In the genomic region with DNA sequence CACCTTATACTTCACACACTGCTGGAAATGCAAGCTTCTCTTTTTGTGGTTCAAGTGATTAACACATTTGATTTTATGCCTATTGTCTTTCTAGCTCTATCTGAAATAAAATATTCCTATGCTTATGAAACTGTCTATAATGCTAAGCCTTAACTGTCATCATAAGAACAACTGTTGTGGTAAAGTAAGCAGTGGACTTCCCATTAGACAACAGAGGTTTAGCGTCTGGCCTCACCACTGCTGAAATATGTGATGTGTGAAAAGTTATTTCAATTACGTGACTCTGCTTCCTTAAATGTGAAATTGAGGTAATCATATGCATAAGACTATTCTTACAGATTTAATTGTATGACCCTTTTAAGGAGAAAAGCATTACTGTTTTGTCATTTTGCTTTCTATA, we compare ENCODE assay signal across 20 cellular contexts.
"Had no signal": no experiment of that assay in that cellular context is flagged by ENCODE, and none has a peak within 500 bp of the region (broad histone marks: within the 10 kb centered on the region; RNA-seq: fewer than 3 reads in every experiment).

No MANE protein-coding gene starts in this region.

- H3K4me3 ChIP-seq: colonic mucosa, dorsolateral prefrontal cortex, esophagus muscularis mucosa, gastrocnemius medialis, heart right ventricle, left lung, lower lobe of right lung, mucosa of descending colon had no signal

- H3K36me3 ChIP-seq: colonic mucosa, esophagus muscularis mucosa, gastrocnemius medialis, left lung, lower lobe of right lung had no signal

- H3K4me1 ChIP-seq: colonic mucosa, esophagus muscularis mucosa, foreskin keratinocyte, gastrocnemius medialis, heart right ventricle, left lung, lower lobe of right lung had no signal

- ATAC-seq: foreskin keratinocyte, gastrocnemius medialis, heart right ventricle, left cardiac atrium, left lung, left ventricle myocardium superior, lower lobe of right lung, mucosa of descending colon had no signal

- DNase-seq: colonic mucosa; cortex of kidney; dermis blood vessel endothelial cell; dorsolateral prefrontal cortex; effector CD4-positive, alpha-beta T cell; effector memory CD4-positive, alpha-beta T cell; foreskin keratinocyte; gastrocnemius medialis; glutamatergic neuron; head of caudate nucleus; heart right ventricle; hippocampal formation; left cardiac atrium; left lung; left ventricle myocardium superior; lower lobe of right lung; mesenchymal stem cell; mucosa of descending colon; naive B cell had no signal

- H3K27me3 ChIP-seq: colonic mucosa, dorsolateral prefrontal cortex, esophagus muscularis mucosa, foreskin keratinocyte, gastrocnemius medialis, heart right ventricle, left lung had no signal

- H3K9me3 ChIP-seq: colonic mucosa, esophagus muscularis mucosa, gastrocnemius medialis, heart right ventricle, left lung, lower lobe of right lung, mucosa of descending colon had no signal

- H3K27ac ChIP-seq: colonic mucosa, dorsolateral prefrontal cortex, esophagus muscularis mucosa, foreskin keratinocyte, gastrocnemius medialis, heart right ventricle, left lung, lower lobe of right lung had no signal
